ENCODE assay signal across 1 cellular context in the genomic region with DNA sequence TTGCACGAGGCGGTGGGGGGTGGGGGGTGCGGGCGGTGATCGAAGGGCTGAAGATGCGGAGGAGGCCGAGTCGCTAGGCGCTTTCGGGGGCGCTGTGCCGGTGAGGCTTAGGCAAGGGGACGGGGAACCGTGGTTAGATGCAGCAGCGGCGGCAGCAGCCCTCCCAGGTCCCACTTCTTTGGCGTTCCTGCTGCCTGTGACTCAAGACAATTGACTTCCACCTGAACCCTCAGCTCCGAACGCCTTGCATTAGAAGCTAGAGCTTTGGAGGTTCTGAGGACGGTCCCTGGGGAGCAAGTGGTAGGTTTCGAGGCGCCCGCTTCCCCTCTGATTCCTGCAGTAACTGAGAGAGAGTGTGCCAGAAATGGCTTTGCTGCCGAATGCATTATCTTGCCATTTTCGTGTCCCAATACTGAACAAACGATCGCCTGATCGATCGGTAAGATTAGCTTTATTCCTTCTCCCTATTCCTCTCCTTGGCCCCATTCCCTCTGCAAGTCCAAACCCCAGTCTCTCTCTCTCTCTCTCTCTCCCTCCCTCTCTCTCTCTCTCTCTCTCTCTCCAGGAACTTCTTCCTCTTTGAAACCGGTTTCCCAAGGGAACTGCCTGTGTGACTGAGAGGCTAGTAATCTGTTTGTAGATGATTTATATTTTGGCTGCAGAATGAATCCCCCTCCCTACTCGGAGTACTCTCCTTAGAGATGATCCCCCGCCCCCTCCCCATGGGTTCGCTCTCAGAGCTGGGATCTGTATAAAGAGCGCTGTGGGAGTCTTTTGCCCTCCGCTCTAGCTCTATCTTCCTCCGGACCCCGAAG.
TF ChIP-seq lines count a peak whose summit lies in the region.

No MANE protein-coding gene starts in this region.

TF ChIP-seq in HepG2, 621 proteins besides CTCF, POLR2A, EP300 and RAD21:
- TF ChIP-seq, protein P1, sequence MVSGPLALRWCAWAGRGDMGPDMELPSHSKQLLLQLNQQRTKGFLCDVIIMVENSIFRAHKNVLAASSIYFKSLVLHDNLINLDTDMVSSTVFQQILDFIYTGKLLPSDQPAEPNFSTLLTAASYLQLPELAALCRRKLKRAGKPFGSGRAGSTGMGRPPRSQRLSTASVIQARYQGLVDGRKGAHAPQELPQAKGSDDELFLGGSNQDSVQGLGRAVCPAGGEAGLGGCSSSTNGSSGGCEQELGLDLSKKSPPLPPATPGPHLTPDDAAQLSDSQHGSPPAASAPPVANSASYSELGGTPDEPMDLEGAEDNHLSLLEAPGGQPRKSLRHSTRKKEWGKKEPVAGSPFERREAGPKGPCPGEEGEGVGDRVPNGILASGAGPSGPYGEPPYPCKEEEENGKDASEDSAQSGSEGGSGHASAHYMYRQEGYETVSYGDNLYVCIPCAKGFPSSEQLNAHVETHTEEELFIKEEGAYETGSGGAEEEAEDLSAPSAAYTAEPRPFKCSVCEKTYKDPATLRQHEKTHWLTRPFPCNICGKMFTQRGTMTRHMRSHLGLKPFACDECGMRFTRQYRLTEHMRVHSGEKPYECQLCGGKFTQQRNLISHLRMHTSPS (CRISPR knock-in tag; IDR thresholded peaks at IDR 0.05; ENCODE audit: low read depth), result no peak
- TF ChIP-seq, protein P2, sequence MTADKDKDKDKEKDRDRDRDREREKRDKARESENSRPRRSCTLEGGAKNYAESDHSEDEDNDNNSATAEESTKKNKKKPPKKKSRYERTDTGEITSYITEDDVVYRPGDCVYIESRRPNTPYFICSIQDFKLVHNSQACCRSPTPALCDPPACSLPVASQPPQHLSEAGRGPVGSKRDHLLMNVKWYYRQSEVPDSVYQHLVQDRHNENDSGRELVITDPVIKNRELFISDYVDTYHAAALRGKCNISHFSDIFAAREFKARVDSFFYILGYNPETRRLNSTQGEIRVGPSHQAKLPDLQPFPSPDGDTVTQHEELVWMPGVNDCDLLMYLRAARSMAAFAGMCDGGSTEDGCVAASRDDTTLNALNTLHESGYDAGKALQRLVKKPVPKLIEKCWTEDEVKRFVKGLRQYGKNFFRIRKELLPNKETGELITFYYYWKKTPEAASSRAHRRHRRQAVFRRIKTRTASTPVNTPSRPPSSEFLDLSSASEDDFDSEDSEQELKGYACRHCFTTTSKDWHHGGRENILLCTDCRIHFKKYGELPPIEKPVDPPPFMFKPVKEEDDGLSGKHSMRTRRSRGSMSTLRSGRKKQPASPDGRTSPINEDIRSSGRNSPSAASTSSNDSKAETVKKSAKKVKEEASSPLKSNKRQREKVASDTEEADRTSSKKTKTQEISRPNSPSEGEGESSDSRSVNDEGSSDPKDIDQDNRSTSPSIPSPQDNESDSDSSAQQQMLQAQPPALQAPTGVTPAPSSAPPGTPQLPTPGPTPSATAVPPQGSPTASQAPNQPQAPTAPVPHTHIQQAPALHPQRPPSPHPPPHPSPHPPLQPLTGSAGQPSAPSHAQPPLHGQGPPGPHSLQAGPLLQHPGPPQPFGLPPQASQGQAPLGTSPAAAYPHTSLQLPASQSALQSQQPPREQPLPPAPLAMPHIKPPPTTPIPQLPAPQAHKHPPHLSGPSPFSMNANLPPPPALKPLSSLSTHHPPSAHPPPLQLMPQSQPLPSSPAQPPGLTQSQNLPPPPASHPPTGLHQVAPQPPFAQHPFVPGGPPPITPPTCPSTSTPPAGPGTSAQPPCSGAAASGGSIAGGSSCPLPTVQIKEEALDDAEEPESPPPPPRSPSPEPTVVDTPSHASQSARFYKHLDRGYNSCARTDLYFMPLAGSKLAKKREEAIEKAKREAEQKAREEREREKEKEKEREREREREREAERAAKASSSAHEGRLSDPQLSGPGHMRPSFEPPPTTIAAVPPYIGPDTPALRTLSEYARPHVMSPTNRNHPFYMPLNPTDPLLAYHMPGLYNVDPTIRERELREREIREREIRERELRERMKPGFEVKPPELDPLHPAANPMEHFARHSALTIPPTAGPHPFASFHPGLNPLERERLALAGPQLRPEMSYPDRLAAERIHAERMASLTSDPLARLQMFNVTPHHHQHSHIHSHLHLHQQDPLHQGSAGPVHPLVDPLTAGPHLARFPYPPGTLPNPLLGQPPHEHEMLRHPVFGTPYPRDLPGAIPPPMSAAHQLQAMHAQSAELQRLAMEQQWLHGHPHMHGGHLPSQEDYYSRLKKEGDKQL (CRISPR knock-in tag; IDR thresholded peaks at IDR 0.05; ENCODE audit: low read depth), result no peak
